ENCODE assay signal across 8 cellular contexts in the genomic region with DNA sequence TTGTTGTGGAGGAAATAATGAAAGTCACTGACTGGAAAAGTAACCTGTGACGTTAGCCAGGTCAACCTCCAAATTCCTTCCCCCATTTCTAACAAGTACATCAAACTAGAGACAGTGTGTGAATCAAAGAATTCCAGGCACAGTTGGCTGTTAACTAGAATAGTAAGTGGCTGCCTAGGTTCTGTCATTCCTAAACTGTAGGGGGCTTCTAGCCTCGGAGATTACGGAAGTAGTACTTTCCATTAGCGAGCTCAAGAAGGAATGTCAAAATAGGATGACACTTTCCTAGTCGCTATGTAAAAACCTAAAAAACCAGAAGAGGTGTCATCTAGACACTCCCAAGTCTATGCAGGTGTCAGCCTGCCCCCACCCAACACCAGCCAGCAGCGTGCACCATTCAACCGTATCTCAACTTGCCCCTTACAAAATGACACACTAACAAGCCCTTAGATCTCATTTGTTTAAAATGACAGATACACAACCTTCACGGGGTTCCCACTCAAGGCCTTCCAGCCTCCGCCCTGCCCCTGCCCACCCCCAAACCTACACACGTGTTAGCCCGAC.
DNase-seq lines count a peak whose midpoint lies in the region; ATAC-seq and TF ChIP-seq lines count a peak whose summit lies in the region.

No MANE protein-coding gene starts in this region.

- peak overlapping the region; percentile 100 for H3K9ac ChIP-seq in adipocyte (ENCODE audit: low read length)

- peaks cover 23% of the 10 kb centered on the region for H3K4me1 Mint-ChIP-seq in stimulated activated effector memory CD8-positive, alpha-beta T cell treated with anti-CD3 and anti-CD28 coated beads, Interleukin-12 subunit alpha, Interleukin-12 subunit beta, amount 100 ng/mL, for 72 hours

- peak overlapping the region; percentile 94 for H3K4me3 ChIP-seq in adipocyte (ENCODE audit: low read length)

- H3K36me3 ChIP-seq in adipocyte (ENCODE audit: control insufficient read depth, insufficient read depth, low read length, severe bottlenecking) = no peaks in the 10 kb centered on the region

- ATAC-seq in GM18499 (IDR thresholded peaks at IDR 0.05; ENCODE audit: insufficient read depth, unreplicated experiment) (peak; percentile 20), GM21717 (IDR thresholded peaks at IDR 0.05; ENCODE audit: unreplicated experiment) (no peak)
- ATAC-seq in stimulated activated effector memory CD8-positive, alpha-beta T cell treated with anti-CD3 and anti-CD28 coated beads, Interleukin-12 subunit alpha, Interleukin-12 subunit beta, amount 100 ng/mL, for 72 hours = no peak

- H3K4me1 ChIP-seq in adipocyte (ENCODE audit: control insufficient read depth, insufficient read depth, low read length) = peaks cover 11% of the 10 kb centered on the region

- H3K27me3 ChIP-seq in adipocyte (replicated peaks; ENCODE audit: control insufficient read depth, insufficient read depth, low read length) = no peaks in the 10 kb centered on the region

- peak overlapping the region; percentile 100 for H3K27ac Mint-ChIP-seq in stimulated activated effector memory CD8-positive, alpha-beta T cell treated with anti-CD3 and anti-CD28 coated beads, Interleukin-12 subunit alpha, Interleukin-12 subunit beta, amount 100 ng/mL, for 72 hours

- no peaks in the 10 kb centered on the region for H3K9me3 ChIP-seq in adipocyte (ENCODE audit: control insufficient read depth, low read length)

- DNase-seq in AG09319 (ENCODE audit: extremely low read depth, low read depth) (peak; percentile 1), LoVo (ENCODE audit: low spot score) (peak; percentile 34), adipocyte (ENCODE audit: low read depth) (peak; percentile 55), iPS-NIHi11 (ENCODE audit: low spot score) (peak; percentile 38), UCSD-AML1 (lab: John Stamatoyannopoulos, UW; ENCODE audit: unreplicated experiment) (no peak)
- DNase-seq in stimulated activated effector memory CD8-positive, alpha-beta T cell treated with anti-CD3 and anti-CD28 coated beads, Interleukin-12 subunit alpha, Interleukin-12 subunit beta, amount 100 ng/mL, for 72 hours (ENCODE audit: low spot score in 2 of 2) = no peak

- no peaks in the 10 kb centered on the region for H3K9me3 Mint-ChIP-seq in stimulated activated effector memory CD8-positive, alpha-beta T cell treated with anti-CD3 and anti-CD28 coated beads, Interleukin-12 subunit alpha, Interleukin-12 subunit beta, amount 100 ng/mL, for 72 hours

- peak overlapping the region; percentile 95 for H3K4me3 Mint-ChIP-seq in stimulated activated effector memory CD8-positive, alpha-beta T cell treated with anti-CD3 and anti-CD28 coated beads, Interleukin-12 subunit alpha, Interleukin-12 subunit beta, amount 100 ng/mL, for 72 hours

- TF ChIP-seq CTCF in AG09319 (IDR thresholded peaks at IDR 0.05; ENCODE audit: low read depth, low read length) = peak; percentile 13

- peaks cover 47% of the 10 kb centered on the region for H3K36me3 Mint-ChIP-seq in stimulated activated effector memory CD8-positive, alpha-beta T cell treated with anti-CD3 and anti-CD28 coated beads, Interleukin-12 subunit alpha, Interleukin-12 subunit beta, amount 100 ng/mL, for 72 hours

Comparison
In these comparisons a context has a peak if more than half of its experiments do, and no peak if none do; other contexts are left out.
1. DNase-seq: peak in AG09319 (single experiment), LoVo (single experiment), adipocyte (single experiment) and iPS-NIHi11 (single experiment); none in stimulated activated effector memory CD8-positive, alpha-beta T cell treated with anti-CD3 and anti-CD28 coated beads, Interleukin-12 subunit alpha, Interleukin-12 subunit beta, amount 100 ng/mL, for 72 hours (0 of 2) and UCSD-AML1 (single experiment).